ENCODE assay signal across 11 cellular contexts in the genomic region with DNA sequence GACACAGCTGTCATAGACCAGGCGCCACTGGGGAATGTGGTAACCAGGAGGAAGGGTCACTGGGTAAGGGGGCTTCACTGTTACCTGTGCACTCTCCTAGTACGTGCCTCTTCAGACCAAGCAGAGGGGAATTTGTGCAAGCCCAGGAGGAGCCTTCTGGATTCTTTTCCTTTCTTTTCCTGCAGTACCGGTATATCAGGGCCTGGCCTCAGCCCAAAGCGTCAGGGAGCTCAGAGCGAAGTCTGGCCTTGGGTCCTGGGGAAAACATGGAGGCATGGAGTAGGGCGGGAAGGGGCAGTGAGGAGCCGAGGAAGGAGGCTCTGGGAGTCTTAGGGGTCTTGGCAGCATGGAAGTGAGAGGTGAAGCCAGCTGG.
DNase-seq lines count a peak whose midpoint lies in the region; ATAC-seq and TF ChIP-seq lines count a peak whose summit lies in the region.
"Had no signal": no experiment of that assay in that cellular context is flagged by ENCODE, and none has a peak within 500 bp of the region (broad histone marks: within the 10 kb centered on the region; RNA-seq: fewer than 3 reads in every experiment).

No MANE protein-coding gene starts in this region.

- H3K4me1 Mint-ChIP-seq in activated T-cell treated with anti-CD3 and anti-CD28 coated beads, Interleukin-2, amount 50 U/mL, for 72 hours (ENCODE audit: low read depth): peaks cover 26% of the 10 kb centered on the region
- H3K4me1 Mint-ChIP-seq in central memory CD8-positive, alpha-beta T cell: peaks cover 13% of the 10 kb centered on the region

- no peaks in the 10 kb centered on the region for H3K79me2 ChIP-seq in PC-3 (ENCODE audit: low read length)

- no peak for TF ChIP-seq CTCF in upper lobe of left lung (IDR thresholded peaks at IDR 0.05)
- TF ChIP-seq CTCF in PC-3 (conservative IDR thresholded peaks at IDR 0.05; ENCODE audit: low read depth, low read length): no peak

- no peak overlapping the region for H3K4me2 ChIP-seq in PC-3 (ENCODE audit: low read length)

- H2AFZ ChIP-seq in PC-3 (ENCODE audit: low read length): no peak overlapping the region

- H3K9me3 Mint-ChIP-seq in activated T-cell treated with anti-CD3 and anti-CD28 coated beads, Interleukin-2, amount 50 U/mL, for 72 hours: no peaks in the 10 kb centered on the region
- H3K9me3 Mint-ChIP-seq in central memory CD8-positive, alpha-beta T cell: no peaks in the 10 kb centered on the region

- H3K4me3 Mint-ChIP-seq in activated T-cell treated with anti-CD3 and anti-CD28 coated beads, Interleukin-2, amount 50 U/mL, for 72 hours: peak overlapping the region; percentile 32 to 82
- no peak overlapping the region for H3K4me3 Mint-ChIP-seq in central memory CD8-positive, alpha-beta T cell

- no peak for ATAC-seq in activated T-cell treated with anti-CD3 and anti-CD28 coated beads, Interleukin-2, amount 50 U/mL, for 72 hours (replicated peaks in 1 of 2)
- no peak for ATAC-seq in central memory CD8-positive, alpha-beta T cell (replicated peaks; ENCODE audit: extremely low read depth, poor library complexity, severe bottlenecking)
- peak in 1 of 2 donors; percentile 31 for ATAC-seq in upper lobe of left lung (ENCODE audit: low FRiP score in 2 of 2)
- no peak for ATAC-seq in PC-3
- ATAC-seq in HG02798 (IDR thresholded peaks at IDR 0.05; ENCODE audit: poor library complexity, unreplicated experiment): no peak
- ATAC-seq in HG02610 (IDR thresholded peaks at IDR 0.05; ENCODE audit: unreplicated experiment): no peak

- CTCF ChIA-PET in PC-3 (lab: Charles Lee): no interaction called here

- H3K36me3 ChIP-seq in muscle layer of colon (ENCODE audit: insufficient read depth, low read length) (no peaks in the 10 kb centered on the region), upper lobe of left lung (no peaks in the 10 kb centered on the region), PC-3 (ENCODE audit: low read depth, low read length) (no peaks in the 10 kb centered on the region)

- H3K9me2 ChIP-seq in PC-3 (replicated peaks; ENCODE audit: low read length): no peaks in the 10 kb centered on the region

- TF ChIP-seq POLR2A in upper lobe of left lung (IDR thresholded peaks at IDR 0.05): no peak

- no peak for DNase-seq in activated T-cell treated with anti-CD3 and anti-CD28 coated beads, Interleukin-2, amount 50 U/mL, for 72 hours
- DNase-seq in activated T-cell treated with anti-CD3 and anti-CD28 coated beads, Interleukin-2, amount 50 U/mL, for 1 hour: no peak
- DNase-seq in central memory CD8-positive, alpha-beta T cell (ENCODE audit: low spot score in 2 of 2): no peak
- DNase-seq in upper lobe of left lung: no peak
- DNase-seq in PC-3: no peak
- DNase-seq: GF-D8, NCI-H1694 treated with DMSO at 0.1 percent for 48 hours had no signal

- H3K27me3 ChIP-seq in muscle layer of colon (ENCODE audit: control insufficient read depth in 1 of 2, insufficient read depth in 2 of 2, low read length in 2 of 2) (no peaks in the 10 kb centered on the region), upper lobe of left lung (no peaks in the 10 kb centered on the region), PC-3 (ENCODE audit: low read length) (peaks cover 2% of the 10 kb centered on the region; the same call in 1 of the 2 replicates)

- H3K9me3 ChIP-seq in muscle layer of colon (ENCODE audit: low read length) (no peaks in the 10 kb centered on the region), upper lobe of left lung (no peaks in the 10 kb centered on the region), PC-3 (ENCODE audit: low read length) (no peaks in the 10 kb centered on the region)

- peaks cover 21% of the 10 kb centered on the region for H3K4me1 ChIP-seq in muscle layer of colon (ENCODE audit: insufficient read depth, low read length)
- H3K4me1 ChIP-seq in upper lobe of left lung: peaks cover 15 to 26% (median 20%) of the 10 kb centered on the region in 4 donors
- H3K4me1 ChIP-seq in PC-3 (ENCODE audit: insufficient read depth, low read length): peaks cover 27% of the 10 kb centered on the region

- POLR2A ChIA-PET in PC-3 (lab: Charles Lee; ENCODE audit: unreplicated experiment): no interaction called here

- BruUV-seq in PC-3 (replicated peaks; lab: Mats Ljungman, UMichigan): no TSS peak

- H4K20me1 ChIP-seq in PC-3 (ENCODE audit: low read length): no peaks in the 10 kb centered on the region

- no peaks in the 10 kb centered on the region for H3F3A ChIP-seq in PC-3 (ENCODE audit: low read length, unreplicated experiment)

- WGBS in upper lobe of left lung, 2 donors: 80 to 85% methylated on average over 6 to 7 of the region's 7 CpGs

- H3K36me3 Mint-ChIP-seq in activated T-cell treated with anti-CD3 and anti-CD28 coated beads, Interleukin-2, amount 50 U/mL, for 72 hours (ENCODE audit: insufficient read depth in 2 of 2): peaks cover 2 to 6% of the 10 kb centered on the region in 2 donors
- H3K36me3 Mint-ChIP-seq in central memory CD8-positive, alpha-beta T cell (ENCODE audit: insufficient read depth): no peaks in the 10 kb centered on the region

- intact Hi-C loops in PC-3 (cut with micrococcal nuclease): no loop called here

- H3K27ac ChIP-seq in muscle layer of colon (ENCODE audit: low read depth, low read length) (peak overlapping the region; percentile 42), upper lobe of left lung (peak overlapping the region; percentile 56 to 84 (median 76)), PC-3 (ENCODE audit: low read length) (no peak overlapping the region)

- TF ChIP-seq EP300 in upper lobe of left lung (IDR thresholded peaks at IDR 0.05): no peak

- H3K4me3 ChIP-seq in muscle layer of colon (ENCODE audit: low read depth in 1 of 2, low read length in 2 of 2) (peak overlapping the region in 1 of 2 donors; percentile 44), upper lobe of left lung (peak overlapping the region in 1 of 4 donors; percentile 29), PC-3 (ENCODE audit: low read length) (no peak overlapping the region)
- H3K4me3 ChIP-seq: lung had no signal

- no peaks in the 10 kb centered on the region for H3K27me3 Mint-ChIP-seq in activated T-cell treated with anti-CD3 and anti-CD28 coated beads, Interleukin-2, amount 50 U/mL, for 72 hours (ENCODE audit: low read depth)
- H3K27me3 Mint-ChIP-seq in central memory CD8-positive, alpha-beta T cell: no peaks in the 10 kb centered on the region

- H3K27ac Mint-ChIP-seq in activated T-cell treated with anti-CD3 and anti-CD28 coated beads, Interleukin-2, amount 50 U/mL, for 72 hours: no peak overlapping the region
- peak overlapping the region; percentile 90 for H3K27ac Mint-ChIP-seq in central memory CD8-positive, alpha-beta T cell (ENCODE audit: low read depth)

- H3K9ac ChIP-seq in muscle layer of colon (ENCODE audit: low read length) (no peak overlapping the region), PC-3 (ENCODE audit: low read length) (no peak overlapping the region)
